In genomic region chr14:95157987-95158712, GRCh38 we compare ENCODE assay signal across 8 cellular contexts. TPM values are rescaled to one million over a fixed set of nuclear protein-coding genes. Genes with fewer than 3 reads are reported as not detected.
DNase-seq lines count a peak whose midpoint lies in the region; ATAC-seq, FAIRE-seq and TF ChIP-seq lines count a peak whose summit lies in the region.

No MANE protein-coding gene starts in this region.

- no peak for FAIRE-seq in urothelium cell line (lab: Jason Lieb, UNC)

- TF ChIP-seq CTCF in DOHH2 (IDR thresholded peaks at IDR 0.05; ENCODE audit: low read depth, low read length, poor library complexity, severe bottlenecking) (peak; percentile 9), GM20000 (IDR thresholded peaks at IDR 0.05; ENCODE audit: extremely low read depth, missing control alignments) (no peak), body of pancreas (IDR thresholded peaks at IDR 0.05) (no peak), lower lobe of right lung (IDR thresholded peaks at IDR 0.05) (no peak)

- peaks cover 15% of the 10 kb centered on the region; the same call in 1 of the 2 replicates for H4K20me1 ChIP-seq in DOHH2 (ENCODE audit: control insufficient read depth, insufficient read depth, low read depth, low read length)

- peaks cover 40% of the 10 kb centered on the region for H3K79me2 ChIP-seq in DOHH2 (ENCODE audit: control insufficient read depth, low read length)

- H3K4me1 ChIP-seq in DOHH2 (ENCODE audit: control insufficient read depth, low read length) = peaks cover 40% of the 10 kb centered on the region
- peaks cover 48% of the 10 kb centered on the region for H3K4me1 ChIP-seq in body of pancreas
- peaks cover 52% of the 10 kb centered on the region for H3K4me1 ChIP-seq in lower lobe of right lung

- TF ChIP-seq POLR2A in body of pancreas (IDR thresholded peaks at IDR 0.05) = no peak

- peak; percentile 63 for DNase-seq in GM20000 (ENCODE audit: low spot score)
- DNase-seq in MG63 = no peak
- no peak for DNase-seq in body of pancreas
- DNase-seq in lower lobe of right lung = no peak
- peak; percentile 23 for DNase-seq in urothelium cell line (ENCODE audit: low spot score)
- DNase-seq in KBM-7 = no peak
- DNase-seq in DMS79 (lab: John Stamatoyannopoulos, UW) = no peak

- peaks cover 19% of the 10 kb centered on the region for H3K36me3 ChIP-seq in DOHH2 (ENCODE audit: control insufficient read depth, low read length)
- H3K36me3 ChIP-seq in MG63 = no peaks in the 10 kb centered on the region
- H3K36me3 ChIP-seq in body of pancreas (replicated peaks in 1 of 2; ENCODE audit: insufficient read depth in 1 of 2, low read depth in 2 of 2) = no peaks in the 10 kb centered on the region
- no peaks in the 10 kb centered on the region for H3K36me3 ChIP-seq in lower lobe of right lung

- peaks cover 5% of the 10 kb centered on the region; the same call in 1 of the 2 replicates for H3F3A ChIP-seq in DOHH2 (ENCODE audit: control insufficient read depth, insufficient read depth)

- in situ Hi-C loops in KBM-7 (cut with MboI; ENCODE audit: low pct_unique_long_range_greater_than_20kb, low sequenced_read_pairs) = no loop called here

- H3K4me3 ChIP-seq in DOHH2 (ENCODE audit: low read length) (peak overlapping the region; percentile 81), MG63 (peak overlapping the region; percentile 64), body of pancreas (peak overlapping the region; percentile 29 to 38), lower lobe of right lung (peak overlapping the region; percentile 78)

- H3K27ac ChIP-seq in DOHH2 (ENCODE audit: low read depth, low read length) (peak overlapping the region; percentile 86), body of pancreas (peak overlapping the region; percentile 89 to 95 (median 94)), lower lobe of right lung (peak overlapping the region; percentile 95)

- no peaks in the 10 kb centered on the region for H3K27me3 ChIP-seq in DOHH2 (ENCODE audit: control insufficient read depth, low read length)
- H3K27me3 ChIP-seq in MG63 = no peaks in the 10 kb centered on the region
- no peaks in the 10 kb centered on the region for H3K27me3 ChIP-seq in body of pancreas
- no peaks in the 10 kb centered on the region for H3K27me3 ChIP-seq in lower lobe of right lung (ENCODE audit: low read depth)

- H3K4me2 ChIP-seq in DOHH2 (ENCODE audit: low read length) = peak overlapping the region; percentile 83

- H3K9me3 ChIP-seq in DOHH2 (ENCODE audit: control insufficient read depth, insufficient read depth, low read length) = no peaks in the 10 kb centered on the region
- no peaks in the 10 kb centered on the region for H3K9me3 ChIP-seq in MG63
- no peaks in the 10 kb centered on the region for H3K9me3 ChIP-seq in body of pancreas
- no peaks in the 10 kb centered on the region for H3K9me3 ChIP-seq in lower lobe of right lung

- H3K9me2 ChIP-seq in DOHH2 (replicated peaks; ENCODE audit: control insufficient read depth, low read length) = no peaks in the 10 kb centered on the region

- ATAC-seq in body of pancreas (no peak), lower lobe of right lung (peak in 1 of 2 donors; percentile 9)

- intact Hi-C loops in body of pancreas (cut with DNase I) (no loop called here), lower lobe of right lung (cut with DNase I) (no loop called here)

- 12 to 13% methylated on average over 12 of the region's 12 CpGs for WGBS in body of pancreas, 2 donors

RNA-seq across cellular contexts. Expression of gene DICER1, which starts 0.8 kb away (rescaled TPM):
- 10.1 and 11.2 TPM in 2 replicates for total RNA-seq in MG63 (2014; rRNA removed; shearing (Covaris generic); ENCODE audit: low replicate concordance)
- total RNA-seq in body of pancreas (10 to 100 TPM; 47.7 to 85.0 TPM), lower lobe of right lung (66.4 TPM)

Comparison
In these comparisons a context has a peak if more than half of its experiments do, and no peak if none do; other contexts are left out.
1. DNase-seq: peak in GM20000 (single experiment) and urothelium cell line (single experiment); none in MG63 (single experiment), body of pancreas (0 of 4), lower lobe of right lung (single experiment), KBM-7 (single experiment) and DMS79 (single experiment).
2. Peak in every context shown above with its lines, with median percentiles within 50 percentile points of each other: H3K27ac ChIP-seq and H3K4me3 ChIP-seq.